ENCODE assay signal across 8 cellular contexts in genomic region chr6:45377041-45377554, GRCh38. TPM values are rescaled to one million over a fixed set of nuclear protein-coding genes. Genes with fewer than 3 reads are reported as not detected.
DNase-seq lines count a peak whose midpoint lies in the region; ATAC-seq and TF ChIP-seq lines count a peak whose summit lies in the region.

No MANE protein-coding gene starts in this region.

- H3K56ac ChIP-seq in H9 (ENCODE audit: insufficient read length, low read depth, low read length): no peak overlapping the region

- TF ChIP-seq POLR2A in Peyer's patch (IDR thresholded peaks at IDR 0.05): no peak
- peak in 1 of 2 donors; percentile 9 for TF ChIP-seq POLR2A in tibial nerve (IDR thresholded peaks at IDR 0.05)

- no peak overlapping the region for H4K91ac ChIP-seq in H9 (ENCODE audit: insufficient read length, low read depth, low read length)

- H2BK20ac ChIP-seq in H9 (ENCODE audit: low read depth, low read length, poor library complexity, severe bottlenecking): no peak overlapping the region

- H3K9me3 ChIP-seq in H9 (ENCODE audit: control insufficient read depth, low read depth, low read length): no peaks in the 10 kb centered on the region
- no peaks in the 10 kb centered on the region for H3K9me3 ChIP-seq in Peyer's patch
- no peaks in the 10 kb centered on the region for H3K9me3 ChIP-seq in tibial nerve

- H4K20me1 ChIP-seq in H9 (ENCODE audit: control insufficient read depth, insufficient read depth, insufficient read length): no peaks in the 10 kb centered on the region

- H3K9ac ChIP-seq in H9 (ENCODE audit: extremely low read depth, insufficient read length, low read length): peak overlapping the region; percentile 37

- TF ChIP-seq CTCF in GM12864 (IDR thresholded peaks at IDR 0.05; ENCODE audit: low read depth, low read length, missing control alignments) (no peak), H9 (conservative IDR thresholded peaks at IDR 0.05) (no peak), Peyer's patch (IDR thresholded peaks at IDR 0.05) (no peak), tibial nerve (IDR thresholded peaks at IDR 0.05) (no peak)

- peaks cover 3% of the 10 kb centered on the region; the same call in 1 of the 2 replicates for H3K79me2 ChIP-seq in H9 (ENCODE audit: insufficient read depth, low read length)

- H4K8ac ChIP-seq in H9 (replicated peaks; ENCODE audit: insufficient read length, low read depth, low read length): no peak overlapping the region

- no peak for TF ChIP-seq EP300 in tibial nerve (IDR thresholded peaks at IDR 0.05)

- no peak overlapping the region for H2BK120ac ChIP-seq in H9 (ENCODE audit: low read depth, low read length, poor library complexity, severe bottlenecking)

- H3K27me3 Mint-ChIP-seq in H9 (ENCODE audit: low read depth) (no peaks in the 10 kb centered on the region), memory B cell (no peaks in the 10 kb centered on the region)

- H3K4me1 Mint-ChIP-seq in H9 (peaks cover 14 to 19% of the 10 kb centered on the region in 2 experiments), memory B cell (peaks cover 12% of the 10 kb centered on the region)

- peak overlapping the region; percentile 91 for H3K4me2 ChIP-seq in H9 (ENCODE audit: insufficient read depth, insufficient read length, low read length)

- no peaks in the 10 kb centered on the region for H3K9me3 Mint-ChIP-seq in H9
- no peaks in the 10 kb centered on the region for H3K9me3 Mint-ChIP-seq in memory B cell

- no peak overlapping the region for H3T11ph ChIP-seq in H9 (ENCODE audit: low read length)

- WGBS in H9 (ENCODE audit: extremely low coverage, insufficient read length, low lambda C conversion rate): no CpG with 5 or more reads among the region's 21 CpGs
- 0 to 1% methylated on average over 21 of the region's 21 CpGs for WGBS in tibial nerve, 2 donors

- H3K4me3 ChIP-seq in GM12864 (ENCODE audit: low read depth, low read length): peak overlapping the region; percentile 69
- peak overlapping the region; percentile 68 to 95 (median 92) for H3K4me3 ChIP-seq in Peyer's patch
- peak overlapping the region; percentile 81 to 95 (median 90) for H3K4me3 ChIP-seq in tibial nerve

- H2BK12ac ChIP-seq in H9 (ENCODE audit: insufficient read length, low read depth, low read length): no peak overlapping the region

- peak overlapping the region; percentile 94 to 95 for H3K4me3 Mint-ChIP-seq in H9
- peak overlapping the region; percentile 99 for H3K4me3 Mint-ChIP-seq in memory B cell

- H2AFZ ChIP-seq in H9 (ENCODE audit: low read length): no peak overlapping the region

- DNase-seq in GM12864 (ENCODE audit: low read depth) (no peak), H9 (no peak), Peyer's patch (peak in 1 of 3 donors; percentile 78), memory B cell (ENCODE audit: low spot score in 2 of 2) (peak in 1 of 2 donors; percentile 2), tibial nerve (ENCODE audit: low spot score in 2 of 2) (peak; percentile 49 to 72), NCI-H1436 treated with DMSO at 0.1 percent for 48 hours (lab: John Stamatoyannopoulos, UW) (no peak)

- H2AK5ac ChIP-seq in H9 (ENCODE audit: insufficient read length, low read length): no peak overlapping the region

- no peak overlapping the region for H3K27ac ChIP-seq in H9 (ENCODE audit: insufficient read length, low read depth, low read length)
- peak overlapping the region; percentile 93 to 98 (median 98) for H3K27ac ChIP-seq in Peyer's patch
- peak overlapping the region; percentile 96 for H3K27ac ChIP-seq in cingulate gyrus (ENCODE audit: low read depth, low read length)
- peak overlapping the region; percentile 96 to 100 (median 98) for H3K27ac ChIP-seq in tibial nerve

- H3K27ac Mint-ChIP-seq in H9 (peak overlapping the region; percentile 68 to 93 (median 90)), memory B cell (peak overlapping the region; percentile 97)

- H2BK15ac ChIP-seq in H9 (ENCODE audit: low read depth, low read length): no peak overlapping the region

- no peak overlapping the region for H2BK5ac ChIP-seq in H9 (ENCODE audit: insufficient read length, low read length)

- H3K36me3 ChIP-seq in Peyer's patch (no peaks in the 10 kb centered on the region), tibial nerve (no peaks in the 10 kb centered on the region)

- H3K79me1 ChIP-seq in H9 (ENCODE audit: insufficient read depth, low read depth, low read length, poor library complexity, severe bottlenecking): no peaks in the 10 kb centered on the region

- H3K36me3 Mint-ChIP-seq in H9 (ENCODE audit: insufficient read depth in 1 of 3, low read depth in 3 of 3) (no peaks in the 10 kb centered on the region), memory B cell (no peaks in the 10 kb centered on the region)

- peak overlapping the region; percentile 84 for H3K18ac ChIP-seq in H9 (ENCODE audit: insufficient read length, low read depth, low read length)

- H3K14ac ChIP-seq in H9 (ENCODE audit: insufficient read depth, low read length): peak overlapping the region; percentile 87; the same call in 1 of the 2 replicates

- H3K4ac ChIP-seq in H9 (ENCODE audit: low read depth, low read length): no peak overlapping the region

- ATAC-seq in memory B cell (ENCODE audit: low read depth): no peak
- ATAC-seq in GM18498 (IDR thresholded peaks at IDR 0.05; ENCODE audit: unreplicated experiment): no peak

- no peak overlapping the region for H3K23ac ChIP-seq in H9 (ENCODE audit: insufficient read length, low read depth, low read length)

- H3K23me2 ChIP-seq in H9 (ENCODE audit: insufficient read length, low read depth, low read length, poor library complexity, severe bottlenecking): peaks cover 7% of the 10 kb centered on the region

- H3K27me3 ChIP-seq in H9 (ENCODE audit: insufficient read depth, low read length) (no peaks in the 10 kb centered on the region), Peyer's patch (no peaks in the 10 kb centered on the region), tibial nerve (no peaks in the 10 kb centered on the region)

- no peak overlapping the region for H4K5ac ChIP-seq in H9 (ENCODE audit: insufficient read length, low read depth, low read length)

- H3K4me1 ChIP-seq in H9 (ENCODE audit: insufficient read depth, low read length) (no peaks in the 10 kb centered on the region), Peyer's patch (peaks cover 0 to 5% (median 0%) of the 10 kb centered on the region in 4 donors), tibial nerve (peaks cover 0 to 25% (median 4%) of the 10 kb centered on the region in 4 donors)

RNA-seq across cellular contexts. Expression of gene SUPT3H, which starts 0.6 kb away (rescaled TPM):
- total RNA-seq in H9 (2021) (22.5 and 22.7 TPM in 2 replicates), Peyer's patch (10 to 100 TPM in 1 of 4 donors, 1 to 10 TPM in 3; 2.0 to 17.3 (median 2.7) TPM), tibial nerve (10 to 100 TPM in 3 of 4 donors, 1 to 10 TPM in 1; 6.6 to 16.5 (median 14.8) TPM)

RNA-seq across cellular contexts. Expression of gene RUNX2, which starts 49.0 kb away (rescaled TPM):
- total RNA-seq in H9 (2021) (0.15 and 0.26 TPM in 2 replicates), Peyer's patch (10 to 100 TPM in 1 of 4 donors, 1 to 10 TPM in 3; 1.4 to 40.4 (median 5.1) TPM), tibial nerve (10 to 100 TPM in 1 of 4 donors, 1 to 10 TPM in 3; 6.3 to 12.3 (median 7.8) TPM)

Comparison
In these comparisons a context has a peak if more than half of its experiments do, and no peak if none do; other contexts are left out.
1. DNase-seq: peak in tibial nerve (2 of 2); none in GM12864 (single experiment), H9 (single experiment) and NCI-H1436 treated with DMSO at 0.1 percent for 48 hours (single experiment).
2. Peak in every context shown above with its lines, with median percentiles within 50 percentile points of each other: H3K4me3 ChIP-seq.